ENCODE assay signal across 8 cellular contexts in genomic region chr1:45490121-45490622, GRCh38. TPM values are rescaled to one million over a fixed set of nuclear protein-coding genes. Genes with fewer than 3 reads are reported as not detected.
DNase-seq lines count a peak whose midpoint lies in the region; ATAC-seq and TF ChIP-seq lines count a peak whose summit lies in the region.

No MANE protein-coding gene starts in this region.

- no peak for TF ChIP-seq POLR2A in upper lobe of left lung (IDR thresholded peaks at IDR 0.05)

- H3K36me3 Mint-ChIP-seq in stimulated activated naive B cell treated with anti-CD40 and anti-IgM and Interleukin-4, amounts not matched to agents 10 μg/mL and 1 μg/mL and 100 μg/mL, for 72 hours = peaks cover 2 to 9% of the 10 kb centered on the region in 2 donors

- H3K4me3 Mint-ChIP-seq in stimulated activated naive B cell treated with anti-CD40 and anti-IgM and Interleukin-4, amounts not matched to agents 10 μg/mL and 1 μg/mL and 100 μg/mL, for 72 hours = no peak overlapping the region

- H3K27me3 Mint-ChIP-seq in stimulated activated naive B cell treated with anti-CD40 and anti-IgM and Interleukin-4, amounts not matched to agents 10 μg/mL and 1 μg/mL and 100 μg/mL, for 72 hours = no peaks in the 10 kb centered on the region

- peaks cover 5 to 21% (median 9%) of the 10 kb centered on the region in 4 donors for H3K4me1 ChIP-seq in upper lobe of left lung

- peaks cover 9 to 21% of the 10 kb centered on the region in 2 donors for H3K4me1 Mint-ChIP-seq in stimulated activated naive B cell treated with anti-CD40 and anti-IgM and Interleukin-4, amounts not matched to agents 10 μg/mL and 1 μg/mL and 100 μg/mL, for 72 hours

- 2 to 6% methylated on average over 17 of the region's 17 CpGs for WGBS in upper lobe of left lung, 2 donors

- peak overlapping the region; percentile 83 for H3K4me3 ChIP-seq in brain microvascular endothelial cell (ENCODE audit: low read depth, low read length)
- peak overlapping the region; percentile 48 to 99 (median 82) for H3K4me3 ChIP-seq in upper lobe of left lung

- no peaks in the 10 kb centered on the region for H3K36me3 ChIP-seq in brain microvascular endothelial cell (replicated peaks)
- H3K36me3 ChIP-seq in upper lobe of left lung = no peaks in the 10 kb centered on the region

- H3K27me3 ChIP-seq in brain microvascular endothelial cell (replicated peaks) (no peaks in the 10 kb centered on the region), layer of hippocampus (ENCODE audit: control insufficient read depth, insufficient read depth, low read length) (no peaks in the 10 kb centered on the region), upper lobe of left lung (no peaks in the 10 kb centered on the region)

- H3K27ac Mint-ChIP-seq in stimulated activated naive B cell treated with anti-CD40 and anti-IgM and Interleukin-4, amounts not matched to agents 10 μg/mL and 1 μg/mL and 100 μg/mL, for 72 hours = no peak overlapping the region

- in situ Hi-C loops in brain microvascular endothelial cell (cut with HindIII; ENCODE audit: low pct_ligation_motif_present, low sequenced_read_pairs) = no loop called here

- no peaks in the 10 kb centered on the region for H3K9me3 ChIP-seq in upper lobe of left lung

- no peak overlapping the region for H3K27ac ChIP-seq in brain microvascular endothelial cell
- H3K27ac ChIP-seq in layer of hippocampus (ENCODE audit: low read depth, low read length) = peak overlapping the region; percentile 84
- H3K27ac ChIP-seq in upper lobe of left lung = peak overlapping the region; percentile 70 to 91 (median 84)

- TF ChIP-seq CTCF in brain microvascular endothelial cell (IDR thresholded peaks at IDR 0.05; ENCODE audit: low read depth, low read length, missing control alignments) (no peak), upper lobe of left lung (IDR thresholded peaks at IDR 0.05) (no peak)

- DNase-seq in NCI-H2227 treated with DMSO at 0.1 percent for 48 hours (lab: John Stamatoyannopoulos, UW) = peak; percentile 9
- DNase-seq in NCI-H2227 (lab: John Stamatoyannopoulos, UW; ENCODE audit: unreplicated experiment) = no peak
- no peak for DNase-seq in brain microvascular endothelial cell
- no peak for DNase-seq in upper lobe of left lung
- DNase-seq in stimulated activated naive B cell treated with anti-CD40 and anti-IgM and Interleukin-4, amounts not matched to agents 10 μg/mL and 1 μg/mL and 100 μg/mL, for 72 hours = no peak
- DNase-seq in RKO (ENCODE audit: low spot score) = no peak

- TF ChIP-seq EP300 in upper lobe of left lung (IDR thresholded peaks at IDR 0.05) = no peak

- ATAC-seq in upper lobe of left lung (ENCODE audit: low FRiP score in 2 of 2) (peak in 1 of 2 donors; percentile 17), GM21723 (IDR thresholded peaks at IDR 0.05; ENCODE audit: unreplicated experiment) (no peak)
- no peak for ATAC-seq in stimulated activated naive B cell treated with anti-CD40 and anti-IgM and Interleukin-4, amounts not matched to agents 10 μg/mL and 1 μg/mL and 100 μg/mL, for 72 hours (replicated peaks)

- H3K9me3 Mint-ChIP-seq in stimulated activated naive B cell treated with anti-CD40 and anti-IgM and Interleukin-4, amounts not matched to agents 10 μg/mL and 1 μg/mL and 100 μg/mL, for 72 hours = no peaks in the 10 kb centered on the region

RNA-seq across cellular contexts. Expression of gene TESK2, which starts 0.8 kb away (rescaled TPM):
- total RNA-seq in upper lobe of left lung = 1 to 10 TPM; 2.3 to 7.4 (median 5.7) TPM

RNA-seq across cellular contexts. Expression of gene CCDC163, which starts 9.7 kb away (rescaled TPM):
- 1 to 10 TPM in 4 of 6 donors, under 1 TPM in 1, not detected in 1; 0.76 to 2.0 (median 1.4) TPM for total RNA-seq in upper lobe of left lung

RNA-seq across cellular contexts. Expression of gene MMACHC, which starts 9.9 kb away (rescaled TPM):
- 1 to 10 TPM; 1.6 to 6.4 (median 3.5) TPM for total RNA-seq in upper lobe of left lung

RNA-seq across cellular contexts. Expression of gene PRDX1, which starts 31.5 kb away (rescaled TPM):
- total RNA-seq in upper lobe of left lung = 100 to 1,000 TPM; 108 to 468 (median 390) TPM
